Comparison of ENCODE assay signal across 25 cellular contexts in the genomic region with DNA sequence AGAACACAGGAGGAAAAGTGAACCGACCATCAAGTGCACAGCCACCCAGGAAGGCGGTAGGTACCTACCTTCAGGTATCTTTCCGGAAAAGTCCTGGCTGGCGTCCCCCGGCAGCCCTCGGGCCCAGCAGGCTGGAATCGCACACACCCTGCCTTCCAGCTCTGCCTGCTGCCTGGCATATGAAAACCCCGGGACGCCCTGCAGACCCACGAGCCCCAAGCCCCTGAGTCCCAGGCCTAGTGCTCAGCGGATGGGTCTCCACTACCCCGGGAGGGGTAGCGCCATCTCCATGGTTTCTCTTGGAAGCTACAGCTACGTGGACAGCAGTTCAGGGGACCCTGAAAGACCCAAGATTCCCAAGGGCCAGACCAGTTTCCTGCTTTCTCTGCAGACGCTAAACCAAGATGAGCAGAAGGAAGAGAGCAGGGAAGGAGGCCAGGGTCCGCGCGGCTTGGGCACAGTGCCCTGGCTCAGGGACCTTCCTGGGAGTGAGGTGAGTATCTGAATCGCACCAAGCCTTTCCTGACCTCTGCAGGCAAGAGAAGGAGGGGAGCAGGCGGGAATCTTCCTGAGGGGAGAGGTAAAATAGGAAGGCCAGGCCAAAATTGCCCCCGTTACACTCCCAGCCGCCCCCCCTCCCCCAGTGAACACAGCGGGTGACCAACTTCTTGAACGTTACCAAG.
"Had no signal": no experiment of that assay in that cellular context is flagged by ENCODE, and none has a peak within 500 bp of the region (broad histone marks: within the 10 kb centered on the region; RNA-seq: fewer than 3 reads in every experiment).

No MANE protein-coding gene starts in this region.

- H3K27me3 ChIP-seq: right lobe of liver, tibial nerve, uterus had no signal

- H3K79me2 ChIP-seq: parathyroid adenoma had no signal

- H3K4me3 Mint-ChIP-seq: natural killer cell; stimulated activated naive B cell treated with anti-CD40 and anti-IgM and Interleukin-4, amounts not matched to agents 10 μg/mL and 1 μg/mL and 100 μg/mL, for 72 hours; stimulated activated naive CD8-positive, alpha-beta T cell treated with anti-CD3 and anti-CD28 coated beads, Interleukin-15, Interleukin-2, amounts not matched to agents 100 ng/mL and 50 ng/mL, for 24 hours had no signal

- H3K9me3 Mint-ChIP-seq: natural killer cell; stimulated activated naive B cell treated with anti-CD40 and anti-IgM and Interleukin-4, amounts not matched to agents 10 μg/mL and 1 μg/mL and 100 μg/mL, for 72 hours; stimulated activated naive CD8-positive, alpha-beta T cell treated with anti-CD3 and anti-CD28 coated beads, Interleukin-15, Interleukin-2, amounts not matched to agents 100 ng/mL and 50 ng/mL, for 24 hours had no signal

- ATAC-seq: left cardiac atrium; left lung; natural killer cell; right lobe of liver; stimulated activated naive B cell treated with anti-CD40 and anti-IgM and Interleukin-4, amounts not matched to agents 10 μg/mL and 1 μg/mL and 100 μg/mL, for 72 hours; upper lobe of right lung had no signal

- H2AFZ ChIP-seq: parathyroid adenoma had no signal

- H3K4me1 Mint-ChIP-seq: natural killer cell; stimulated activated naive B cell treated with anti-CD40 and anti-IgM and Interleukin-4, amounts not matched to agents 10 μg/mL and 1 μg/mL and 100 μg/mL, for 72 hours had no signal

- H3K27ac Mint-ChIP-seq: natural killer cell; progenitor cell of endocrine pancreas; stimulated activated naive B cell treated with anti-CD40 and anti-IgM and Interleukin-4, amounts not matched to agents 10 μg/mL and 1 μg/mL and 100 μg/mL, for 72 hours; stimulated activated naive CD8-positive, alpha-beta T cell treated with anti-CD3 and anti-CD28 coated beads, Interleukin-15, Interleukin-2, amounts not matched to agents 100 ng/mL and 50 ng/mL, for 24 hours had no signal

- H3K9me3 ChIP-seq: esophagus muscularis mucosa, heart right ventricle, left lung, neutrophil, right lobe of liver, thoracic aorta, tibial nerve, upper lobe of right lung, uterus had no signal

- H3K36me3 ChIP-seq: esophagus muscularis mucosa, heart right ventricle, left lung, neutrophil, right lobe of liver, thoracic aorta, tibial nerve, upper lobe of right lung, uterus had no signal

- H3K36me3 Mint-ChIP-seq: natural killer cell; stimulated activated naive B cell treated with anti-CD40 and anti-IgM and Interleukin-4, amounts not matched to agents 10 μg/mL and 1 μg/mL and 100 μg/mL, for 72 hours had no signal

- DNase-seq: dermis blood vessel endothelial cell; effector memory CD4-positive, alpha-beta T cell; foreskin melanocyte; glutamatergic neuron; heart right ventricle; kidney; left cardiac atrium; left lung; mammary epithelial cell; natural killer cell; right lobe of liver; small intestine; stimulated activated CD4-positive, alpha-beta T cell treated with anti-CD3 and anti-CD28 coated beads, Interleukin-15, amount 100 ng/mL, for 24 hours; stimulated activated CD4-positive, alpha-beta T cell treated with anti-CD3 and anti-CD28 coated beads, Interleukin-2, amount 100 ng/mL, for 48 hours; stimulated activated naive B cell treated with anti-CD40 and anti-IgM and Interleukin-4, amounts not matched to agents 10 μg/mL and 1 μg/mL and 100 μg/mL, for 72 hours; upper lobe of right lung; uterus had no signal

- H3K4me1 ChIP-seq: esophagus muscularis mucosa, heart right ventricle, left lung, parathyroid adenoma, right lobe of liver, tibial nerve, upper lobe of right lung, uterus had no signal

- H3K27ac ChIP-seq: coronary artery, esophagus muscularis mucosa, heart right ventricle, left lung, neutrophil, parathyroid adenoma, right lobe of liver, thoracic aorta, tibial nerve, upper lobe of right lung, uterus had no signal

- H3K9ac ChIP-seq: parathyroid adenoma had no signal

- H3K4me3 ChIP-seq: coronary artery, esophagus muscularis mucosa, heart right ventricle, left lung, right lobe of liver, thoracic aorta, tibial nerve, upper lobe of right lung, uterus had no signal
